In genomic region chr19:46192990-46193650, GRCh38 we compare ENCODE assay signal across 9 cellular contexts. TPM values are rescaled to one million over a fixed set of nuclear protein-coding genes. Genes with fewer than 3 reads are reported as not detected.
DNase-seq lines count a peak whose midpoint lies in the region; ATAC-seq and TF ChIP-seq lines count a peak whose summit lies in the region.
"Had no signal": no experiment of that assay in that cellular context is flagged by ENCODE, and none has a peak within 500 bp of the region (broad histone marks: within the 10 kb centered on the region; RNA-seq: fewer than 3 reads in every experiment).

No MANE protein-coding gene starts in this region.

- H3K4me3 ChIP-seq in cardiac fibroblast (replicated peaks in 1 of 2; ENCODE audit: low read depth in 2 of 2, low read length in 2 of 2): no peak overlapping the region
- H3K4me3 ChIP-seq: heart left ventricle had no signal

- TF ChIP-seq CTCF in cardiac fibroblast (IDR thresholded peaks at IDR 0.05; ENCODE audit: low read depth, low read length): no peak

- DNase-seq in GM04503 (ENCODE audit: low read depth) (peak; percentile 53), NCI-H2196 (lab: John Stamatoyannopoulos, UW; ENCODE audit: unreplicated experiment) (peak; percentile 47), cardiac fibroblast (ENCODE audit: low read depth in 2 of 2) (peak; percentile 48 to 83), myocyte (ENCODE audit: low read depth) (peak; percentile 63), middle frontal gyrus (ENCODE audit: extremely low spot score, low spot score) (no peak)

- no peak for ATAC-seq in HG02588 (IDR thresholded peaks at IDR 0.05; ENCODE audit: unreplicated experiment)
- no peak for ATAC-seq in HG02571 (IDR thresholded peaks at IDR 0.05; ENCODE audit: unreplicated experiment)
- no peak for ATAC-seq in GM19467 (IDR thresholded peaks at IDR 0.05; ENCODE audit: unreplicated experiment)

RNA-seq across cellular contexts. Expression of gene IGFL1, which starts 36.4 kb away (rescaled TPM):
- total RNA-seq in myocyte: not detected in 2 replicates
- polyA plus RNA-seq in myocyte (2012): not detected
- total RNA-seq: heart left ventricle had no signal
- polyA plus RNA-seq: heart left ventricle had no signal

RNA-seq across cellular contexts. Expression of gene IGFL2, which starts 45.1 kb away (rescaled TPM):
- not detected in 2 replicates for total RNA-seq in myocyte
- polyA plus RNA-seq in myocyte (2012): 0.43 TPM
- polyA plus RNA-seq: heart left ventricle had no signal
